Comparison of ENCODE assay signal across 9 cellular contexts in genomic region chr1:15803380-15803779, GRCh38. TPM values are rescaled to one million over a fixed set of nuclear protein-coding genes. Genes with fewer than 3 reads are reported as not detected.
DNase-seq lines count a peak whose midpoint lies in the region; ATAC-seq, FAIRE-seq and TF ChIP-seq lines count a peak whose summit lies in the region.
"Had no signal": no experiment of that assay in that cellular context is flagged by ENCODE, and none has a peak within 500 bp of the region (broad histone marks: within the 10 kb centered on the region; RNA-seq: fewer than 3 reads in every experiment).

No MANE protein-coding gene starts in this region.

- no peak overlapping the region for H2AFZ ChIP-seq in HepG2 (ENCODE audit: low read length)

- H3K79me2 ChIP-seq in HepG2 (ENCODE audit: insufficient read depth, low read length): peaks cover 14% of the 10 kb centered on the region

- peak; percentile 32 to 43 for ATAC-seq in activated T-cell treated with anti-CD3 and anti-CD28 coated beads, Interleukin-2, amount 50 U/mL, for 4 hours
- ATAC-seq in HepG2 (no peak), HG02623 (IDR thresholded peaks at IDR 0.05; ENCODE audit: unreplicated experiment) (no peak)

- no TSS peak for BruUV-seq in HepG2 (replicated peaks; lab: Mats Ljungman, UMichigan)

- no peaks in the 10 kb centered on the region for H3K27me3 ChIP-seq in HepG2 (ENCODE audit: control insufficient read depth in 1 of 2, insufficient read depth in 2 of 2, low read length in 2 of 2)
- H3K27me3 ChIP-seq: SJSA1 had no signal

- DNase-seq in DMS53 (lab: John Stamatoyannopoulos, UW): peak; percentile 61
- DNase-seq in DMS53 treated with DMSO at 0.1 percent for 48 hours (lab: John Stamatoyannopoulos, UW; ENCODE audit: unreplicated experiment): no peak
- peak; percentile 52 for DNase-seq in HT-29 (ENCODE audit: low spot score)
- DNase-seq in activated T-cell treated with anti-CD3 and anti-CD28 coated beads, Interleukin-2, amount 50 U/mL, for 4 hours: peak; percentile 11
- peak; percentile 48 for DNase-seq in HepG2 (ENCODE audit: low spot score)
- DNase-seq in HuH-7 (ENCODE audit: low spot score): no peak
- DNase-seq in stimulated activated naive CD4-positive, alpha-beta T cell treated with Interleukin-2 at 50 U/mL for 16 hours (lab: John Stamatoyannopoulos, UW): no peak

- no peaks in the 10 kb centered on the region for H4K20me1 ChIP-seq in HepG2 (ENCODE audit: insufficient read depth, low read length)

- 24% methylated on average over 4 of the region's 4 CpGs for WGBS in HepG2 (ENCODE audit: low lambda C conversion rate)

- in situ Hi-C loops in HepG2 (cut with HindIII; ENCODE audit: extremely low pct_ligation_motif_present, low pct_unique_long_range_greater_than_20kb): no loop called here

- H3K4me1 ChIP-seq in HepG2 (ENCODE audit: insufficient read depth, low read length): peaks cover 65% of the 10 kb centered on the region

- no peak overlapping the region for H3K9ac ChIP-seq in HepG2 (ENCODE audit: insufficient read depth, low read depth, low read length)

- CTCF ChIA-PET in HepG2 (lab: Yijun Ruan, JAX; ENCODE audit: low intra/inter-chr PET ratio, low total read pairs): no interaction called here

- H3K4me1 Mint-ChIP-seq in activated T-cell treated with anti-CD3 and anti-CD28 coated beads, Interleukin-2, amount 50 U/mL, for 4 hours (ENCODE audit: low read depth): no peaks in the 10 kb centered on the region

- peak; percentile 34 for FAIRE-seq in HepG2 (lab: Jason Lieb, UNC)

- H3K4me3 ChIP-seq in HepG2 (replicated peaks in 1 of 3; ENCODE audit: insufficient read depth in 1 of 3, low read depth in 2 of 3, low read length in 3 of 3): no peak overlapping the region
- H3K4me3 ChIP-seq: SJSA1 had no signal

- no peaks in the 10 kb centered on the region for H3K9me3 ChIP-seq in HepG2 (ENCODE audit: low read length)
- H3K9me3 ChIP-seq: SJSA1 had no signal

- peak; percentile 70 for TF ChIP-seq CTCF in HepG2 (CRISPR knock-in tag; IDR thresholded peaks at IDR 0.05)

- H3K9me3 Mint-ChIP-seq in activated T-cell treated with anti-CD3 and anti-CD28 coated beads, Interleukin-2, amount 50 U/mL, for 4 hours: no peaks in the 10 kb centered on the region

- H3K36me3 Mint-ChIP-seq in activated T-cell treated with anti-CD3 and anti-CD28 coated beads, Interleukin-2, amount 50 U/mL, for 4 hours (ENCODE audit: insufficient read depth): no peaks in the 10 kb centered on the region

- POLR2A ChIA-PET in HepG2 (lab: Yijun Ruan, JAX): interaction anchor here (0.6 kb wide), 1 partner anchor 77 kb away, joined by 3 read pairs; no protein-coding TSS in a partner anchor

- peaks cover 7% of the 10 kb centered on the region for H3K27me3 Mint-ChIP-seq in activated T-cell treated with anti-CD3 and anti-CD28 coated beads, Interleukin-2, amount 50 U/mL, for 4 hours (ENCODE audit: low read depth)

- no peak overlapping the region for H3K27ac ChIP-seq in HepG2 (ENCODE audit: extremely low read length, insufficient read depth, low read length)
- H3K27ac ChIP-seq: SJSA1 had no signal

- H3K36me3 ChIP-seq in HepG2 (replicated peaks in 1 of 2; ENCODE audit: control insufficient read depth in 1 of 2, insufficient read depth in 2 of 2, low read length in 2 of 2): no peaks in the 10 kb centered on the region
- H3K36me3 ChIP-seq: SJSA1 had no signal

- no peak overlapping the region for H3K4me3 Mint-ChIP-seq in activated T-cell treated with anti-CD3 and anti-CD28 coated beads, Interleukin-2, amount 50 U/mL, for 4 hours

- peak overlapping the region; percentile 28 for H3K4me2 ChIP-seq in HepG2 (ENCODE audit: low read depth, low read length)

- TF ChIP-seq EP300 in HepG2 (IDR thresholded peaks at IDR 0.05; ENCODE audit: low read depth in 2 of 2, low read length in 2 of 2) (no peak), HepG2 (CRISPR knock-in tag; IDR thresholded peaks at IDR 0.05; ENCODE audit: borderline replicate concordance) (no peak)

- TF ChIP-seq RAD21 in HepG2 (CRISPR knock-in tag; IDR thresholded peaks at IDR 0.05): peak; percentile 62

- TF ChIP-seq POLR2A in HepG2 (IDR thresholded peaks at IDR 0.05; ENCODE audit: insufficient read depth in 1 of 2, low read depth in 2 of 2, low read length in 2 of 2): no peak

- intact Hi-C loops in HepG2 (cut with micrococcal nuclease; ENCODE audit: unreplicated experiment): loop anchor here (5.0 kb wide), 2 partner anchors 44 to 119 kb away; partner anchors contain the start of gene SPEN

RNA-seq across cellular contexts. Expression of gene UQCRHL, which starts 4.1 kb away (rescaled TPM):
- total RNA-seq in HT-29 (2014; rRNA removed; shearing (Covaris generic)): 5.5 and 8.0 TPM in 2 replicates
- 1 to 10 TPM; 1.2 to 2.1 (median 1.7) TPM for total RNA-seq in activated T-cell treated with anti-CD3 and anti-CD28 coated beads, Interleukin-2, amount 50 U/mL, for 4 hours
- 2.3 and 4.0 TPM in 2 replicates for total RNA-seq in HepG2 (2016; rRNA removed; fragmentation: Illumina TruSeq; extraction: Trizol)
- total RNA-seq in HepG2 (2016; cell fraction: cytosol; rRNA removed; fragmentation: Illumina TruSeq; extraction: Trizol; ENCODE audit: low read depth): 1.3 and 1.6 TPM in 2 replicates
- total RNA-seq in HepG2 (2016; cell fraction: insoluble cytoplasmic fraction; rRNA removed; fragmentation: Illumina TruSeq; extraction: Trizol): 2.3 and 4.1 TPM in 2 replicates
- 3.6 and 3.8 TPM in 2 replicates for total RNA-seq in HepG2 (2016; cell fraction: membrane; rRNA removed; fragmentation: Illumina TruSeq; extraction: Trizol)
- total RNA-seq in HepG2 (2016; cell fraction: nucleus; rRNA removed; fragmentation: Illumina TruSeq; extraction: Trizol): 0.72 and 0.87 TPM in 2 replicates
- 1.4 and 1.8 TPM in 2 replicates for polyA plus RNA-seq in HepG2 (2011; rRNA removed)
- 1.3 and 2.6 TPM in 2 replicates for polyA plus RNA-seq in HepG2 (2011; cell fraction: cytosol; rRNA removed)
- polyA plus RNA-seq in HepG2 (2011; cell fraction: nucleus; rRNA removed): 0.59 and 1.3 TPM in 2 replicates
- polyA plus RNA-seq in HepG2 (2012): 4.4 and 15.0 TPM in 2 replicates
- polyA plus RNA-seq in HepG2 (2016; cell fraction: cytosol; fragmentation: Illumina TruSeq; extraction: Trizol; ENCODE audit: low read depth): 3.5 and 3.9 TPM in 2 replicates
- 6.0 and 6.8 TPM in 2 replicates for polyA plus RNA-seq in HepG2 (2016; cell fraction: insoluble cytoplasmic fraction; fragmentation: Illumina TruSeq; extraction: Trizol; ENCODE audit: low read depth)
- polyA plus RNA-seq in HepG2 (2016; cell fraction: membrane; fragmentation: Illumina TruSeq; extraction: Trizol; ENCODE audit: low read depth): 4.5 and 5.2 TPM in 2 replicates
- polyA plus RNA-seq in HepG2 (2016; cell fraction: nucleus; fragmentation: Illumina TruSeq; extraction: Trizol; ENCODE audit: insufficient read depth, low read depth): 1.8 and 2.2 TPM in 2 replicates
- polyA minus RNA-seq in HepG2 (2011; rRNA and poly(A)+ RNA removed; ENCODE audit: low replicate concordance): 1.2 TPM in 1 of 2 replicates, not detected in the other
- polyA minus RNA-seq in HepG2 (2011; cell fraction: cytosol; rRNA and poly(A)+ RNA removed): 2.5 and 2.8 TPM in 2 replicates
- 0.64 and 0.87 TPM in 2 replicates for polyA minus RNA-seq in HepG2 (2011; cell fraction: nucleus; rRNA and poly(A)+ RNA removed)

RNA-seq across cellular contexts. Expression of gene SPEN, which starts 44.1 kb away (rescaled TPM):
- total RNA-seq in HT-29 (2014; rRNA removed; shearing (Covaris generic)): 17.1 and 20.1 TPM in 2 replicates
- 10 to 100 TPM; 80.4 to 85.2 (median 82.1) TPM for total RNA-seq in activated T-cell treated with anti-CD3 and anti-CD28 coated beads, Interleukin-2, amount 50 U/mL, for 4 hours
- total RNA-seq in HepG2 (2016; rRNA removed; fragmentation: Illumina TruSeq; extraction: Trizol): 14.0 and 25.1 TPM in 2 replicates
- total RNA-seq in HepG2 (2016; cell fraction: cytosol; rRNA removed; fragmentation: Illumina TruSeq; extraction: Trizol; ENCODE audit: low read depth): 7.7 and 8.8 TPM in 2 replicates
- total RNA-seq in HepG2 (2016; cell fraction: insoluble cytoplasmic fraction; rRNA removed; fragmentation: Illumina TruSeq; extraction: Trizol): 10.1 and 21.7 TPM in 2 replicates
- total RNA-seq in HepG2 (2016; cell fraction: membrane; rRNA removed; fragmentation: Illumina TruSeq; extraction: Trizol): 9.3 and 12.9 TPM in 2 replicates
- 49.3 and 56.0 TPM in 2 replicates for total RNA-seq in HepG2 (2016; cell fraction: nucleus; rRNA removed; fragmentation: Illumina TruSeq; extraction: Trizol)
- 4.8 and 5.0 TPM in 2 replicates for polyA plus RNA-seq in HepG2 (2011; rRNA removed)
- polyA plus RNA-seq in HepG2 (2011; cell fraction: cytosol; rRNA removed): 2.8 and 3.3 TPM in 2 replicates
- 18.8 and 20.8 TPM in 2 replicates for polyA plus RNA-seq in HepG2 (2011; cell fraction: nucleus; rRNA removed)
- 21.6 and 23.5 TPM in 2 replicates for polyA plus RNA-seq in HepG2 (2012)
- polyA plus RNA-seq in HepG2 (2016; cell fraction: cytosol; fragmentation: Illumina TruSeq; extraction: Trizol; ENCODE audit: low read depth): 0.96 and 1.2 TPM in 2 replicates
- 8.1 and 13.9 TPM in 2 replicates for polyA plus RNA-seq in HepG2 (2016; cell fraction: insoluble cytoplasmic fraction; fragmentation: Illumina TruSeq; extraction: Trizol; ENCODE audit: low read depth)
- 2.4 and 4.4 TPM in 2 replicates for polyA plus RNA-seq in HepG2 (2016; cell fraction: membrane; fragmentation: Illumina TruSeq; extraction: Trizol; ENCODE audit: low read depth)
- 82.7 and 94.7 TPM in 2 replicates for polyA plus RNA-seq in HepG2 (2016; cell fraction: nucleus; fragmentation: Illumina TruSeq; extraction: Trizol; ENCODE audit: insufficient read depth, low read depth)
- 26.2 and 39.1 TPM in 2 replicates for polyA minus RNA-seq in HepG2 (2011; rRNA and poly(A)+ RNA removed; ENCODE audit: low replicate concordance)
- polyA minus RNA-seq in HepG2 (2011; cell fraction: cytosol; rRNA and poly(A)+ RNA removed): 16.2 and 25.1 TPM in 2 replicates
- 33.1 and 35.3 TPM in 2 replicates for polyA minus RNA-seq in HepG2 (2011; cell fraction: nucleus; rRNA and poly(A)+ RNA removed)

RNA-seq across cellular contexts. Expression of gene FBLIM1, which starts 44.8 kb away (rescaled TPM):
- total RNA-seq in HT-29 (2014; rRNA removed; shearing (Covaris generic)): 18.0 and 20.9 TPM in 2 replicates
- under 1 TPM; 0.16 to 0.48 (median 0.16) TPM for total RNA-seq in activated T-cell treated with anti-CD3 and anti-CD28 coated beads, Interleukin-2, amount 50 U/mL, for 4 hours
- 9.2 and 10.6 TPM in 2 replicates for total RNA-seq in HepG2 (2016; rRNA removed; fragmentation: Illumina TruSeq; extraction: Trizol)
- 2.3 and 2.6 TPM in 2 replicates for total RNA-seq in HepG2 (2016; cell fraction: cytosol; rRNA removed; fragmentation: Illumina TruSeq; extraction: Trizol; ENCODE audit: low read depth)
- 9.3 and 10.5 TPM in 2 replicates for total RNA-seq in HepG2 (2016; cell fraction: insoluble cytoplasmic fraction; rRNA removed; fragmentation: Illumina TruSeq; extraction: Trizol)
- 7.4 and 8.7 TPM in 2 replicates for total RNA-seq in HepG2 (2016; cell fraction: membrane; rRNA removed; fragmentation: Illumina TruSeq; extraction: Trizol)
- 4.4 and 5.9 TPM in 2 replicates for total RNA-seq in HepG2 (2016; cell fraction: nucleus; rRNA removed; fragmentation: Illumina TruSeq; extraction: Trizol)
- 23.0 and 24.6 TPM in 2 replicates for polyA plus RNA-seq in HepG2 (2011; rRNA removed)
- polyA plus RNA-seq in HepG2 (2011; cell fraction: cytosol; rRNA removed): 15.7 and 22.9 TPM in 2 replicates
- polyA plus RNA-seq in HepG2 (2011; cell fraction: nucleus; rRNA removed): 22.7 and 27.5 TPM in 2 replicates
- polyA plus RNA-seq in HepG2 (2012): 2.8 and 7.8 TPM in 2 replicates
- 2.9 and 3.0 TPM in 2 replicates for polyA plus RNA-seq in HepG2 (2016; cell fraction: cytosol; fragmentation: Illumina TruSeq; extraction: Trizol; ENCODE audit: low read depth)
- polyA plus RNA-seq in HepG2 (2016; cell fraction: insoluble cytoplasmic fraction; fragmentation: Illumina TruSeq; extraction: Trizol; ENCODE audit: low read depth): 10.8 and 11.3 TPM in 2 replicates
- polyA plus RNA-seq in HepG2 (2016; cell fraction: membrane; fragmentation: Illumina TruSeq; extraction: Trizol; ENCODE audit: low read depth): 6.2 and 6.7 TPM in 2 replicates
- 17.7 and 20.4 TPM in 2 replicates for polyA plus RNA-seq in HepG2 (2016; cell fraction: nucleus; fragmentation: Illumina TruSeq; extraction: Trizol; ENCODE audit: insufficient read depth, low read depth)
- polyA minus RNA-seq in HepG2 (2011; rRNA and poly(A)+ RNA removed; ENCODE audit: low replicate concordance): 2.2 and 24.8 TPM in 2 replicates
- 12.1 and 12.4 TPM in 2 replicates for polyA minus RNA-seq in HepG2 (2011; cell fraction: cytosol; rRNA and poly(A)+ RNA removed)
- polyA minus RNA-seq in HepG2 (2011; cell fraction: nucleus; rRNA and poly(A)+ RNA removed): 8.8 and 10.0 TPM in 2 replicates

Comparison
In these comparisons a context has a peak if more than half of its experiments do, and no peak if none do; other contexts are left out.
1. DNase-seq: peak in DMS53 (single experiment), HT-29 (single experiment), activated T-cell treated with anti-CD3 and anti-CD28 coated beads, Interleukin-2, amount 50 U/mL, for 4 hours (single experiment) and HepG2 (single experiment); none in DMS53 treated with DMSO at 0.1 percent for 48 hours (single experiment), HuH-7 (single experiment) and stimulated activated naive CD4-positive, alpha-beta T cell treated with Interleukin-2 at 50 U/mL for 16 hours (single experiment).
2. ATAC-seq: peak in activated T-cell treated with anti-CD3 and anti-CD28 coated beads, Interleukin-2, amount 50 U/mL, for 4 hours (2 of 2); none in HepG2 (single experiment) and HG02623 (single experiment).